ENCODE assay signal across 8 cellular contexts in the genomic region with DNA sequence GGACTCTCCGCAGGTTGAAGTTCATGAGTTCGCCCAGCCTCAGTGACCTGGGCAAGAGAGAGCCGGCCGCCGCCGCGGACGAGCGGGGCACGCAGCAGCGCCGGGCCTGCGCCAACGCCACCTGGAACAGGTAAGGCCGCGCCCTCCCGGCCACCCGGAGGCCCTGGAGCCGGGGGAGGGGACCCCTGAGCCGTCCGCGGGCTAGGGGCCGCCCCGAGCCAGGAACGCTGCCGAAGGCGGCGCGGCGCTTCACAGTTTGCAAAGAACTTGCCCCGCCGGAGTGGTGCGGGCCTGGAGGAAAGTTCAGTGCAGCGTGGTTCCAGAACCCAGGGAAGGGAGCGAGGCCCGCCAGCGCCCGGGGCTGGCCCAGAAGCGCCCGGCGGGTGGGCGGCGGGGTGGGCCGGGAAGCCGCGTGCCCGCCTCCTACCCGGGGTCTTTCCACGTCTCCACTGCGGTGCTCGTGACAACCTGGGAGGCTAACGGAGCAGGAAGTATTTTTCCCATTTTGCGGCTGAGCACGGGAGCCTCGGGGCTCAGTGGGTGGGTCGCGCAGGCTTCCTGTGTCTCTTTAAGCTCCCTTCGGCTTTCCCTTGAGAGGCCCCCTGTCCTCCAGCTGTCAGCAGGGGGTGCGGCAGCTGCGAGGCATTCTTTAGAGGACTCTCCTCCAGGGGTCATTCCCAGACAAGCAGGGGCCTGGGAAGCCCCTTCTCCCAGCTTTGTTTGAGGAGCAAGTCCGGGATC.
A peak's percentile ranks its signal among the peaks of the same experiment; 100 is the strongest.
DNase-seq lines count a peak whose midpoint lies in the region; ATAC-seq and TF ChIP-seq lines count a peak whose summit lies in the region.

No MANE protein-coding gene starts in this region.

- TF ChIP-seq CTCF in C4-2B (conservative IDR thresholded peaks at IDR 0.05), result no peak

- H3K36me3 Mint-ChIP-seq in activated naive CD8-positive, alpha-beta T cell treated with anti-CD3 and anti-CD28 coated beads, Interleukin-2, amount 50 U/mL, for 24 hours (ENCODE audit: low read depth), result no peaks in the 10 kb centered on the region

- peak overlapping the region; percentile 84 for H3K27ac ChIP-seq in C4-2B

- no peaks in the 10 kb centered on the region for H3K27me3 Mint-ChIP-seq in activated naive CD8-positive, alpha-beta T cell treated with anti-CD3 and anti-CD28 coated beads, Interleukin-2, amount 50 U/mL, for 24 hours

- H3K27ac Mint-ChIP-seq in activated naive CD8-positive, alpha-beta T cell treated with anti-CD3 and anti-CD28 coated beads, Interleukin-2, amount 50 U/mL, for 24 hours, result no peak overlapping the region

- ATAC-seq in GM21390 (IDR thresholded peaks at IDR 0.05; ENCODE audit: unreplicated experiment) (peak; percentile 19), GM19455 (IDR thresholded peaks at IDR 0.05; ENCODE audit: unreplicated experiment) (no peak)
- peak; percentile 26 for ATAC-seq in activated naive CD8-positive, alpha-beta T cell treated with anti-CD3 and anti-CD28 coated beads, Interleukin-2, amount 50 U/mL, for 24 hours

- peak; percentile 37 to 48 for DNase-seq in Kasumi-1 (lab: John Stamatoyannopoulos, UW)
- peak; percentile 33 for DNase-seq in activated naive CD8-positive, alpha-beta T cell treated with anti-CD3 and anti-CD28 coated beads, Interleukin-2, amount 50 U/mL, for 24 hours
- DNase-seq in islet precursor cell, result peak; percentile 69
- DNase-seq in stimulated activated CD8-positive, alpha-beta memory T cell treated with anti-CD3 and anti-CD28 coated beads, Interleukin-4, amount 100 ng/mL, for 48 hours, result peak; percentile 44
- DNase-seq in central memory CD4-positive, alpha-beta T cell, result no peak

- H3K4me1 Mint-ChIP-seq in activated naive CD8-positive, alpha-beta T cell treated with anti-CD3 and anti-CD28 coated beads, Interleukin-2, amount 50 U/mL, for 24 hours, result peaks cover 26% of the 10 kb centered on the region

- H3K4me3 Mint-ChIP-seq in activated naive CD8-positive, alpha-beta T cell treated with anti-CD3 and anti-CD28 coated beads, Interleukin-2, amount 50 U/mL, for 24 hours, result peak overlapping the region; percentile 75

- no peaks in the 10 kb centered on the region for H3K9me3 Mint-ChIP-seq in activated naive CD8-positive, alpha-beta T cell treated with anti-CD3 and anti-CD28 coated beads, Interleukin-2, amount 50 U/mL, for 24 hours
